In genomic region chr5:93078082-93079038, GRCh38 we compare ENCODE assay signal across 1 cellular context.
TF ChIP-seq lines count a peak whose summit lies in the region.

No MANE protein-coding gene starts in this region.

TF ChIP-seq in IMR-90, 13 proteins besides CTCF, POLR2A, EP300 and RAD21 (continued from another document):
- TF ChIP-seq MXI1 (IDR thresholded peaks at IDR 0.05; ENCODE audit: borderline replicate concordance, low read depth, low read length) (0 out of 2 replicates have a peak, but pooled peaks have one; percentile 46), NFE2L2 (IDR thresholded peaks at IDR 0.05; ENCODE audit: low read depth, low read length) (no peak), CEBPB (IDR thresholded peaks at IDR 0.05; ENCODE audit: low read depth, low read length) (0 out of 2 replicates have a peak, but pooled peaks have one; percentile 15), CHD1 (IDR thresholded peaks at IDR 0.05; ENCODE audit: low read depth, low read length) (no peak), BHLHE40 (IDR thresholded peaks at IDR 0.05; ENCODE audit: low read depth, low read length) (peak; percentile 61; the same call in 1 of the 2 replicates), FOS (IDR thresholded peaks at IDR 0.05; ENCODE audit: low read depth, low read length) (no peak), MAZ (IDR thresholded peaks at IDR 0.05; ENCODE audit: borderline replicate concordance, low read depth, low read length) (no peak), RFX5 (IDR thresholded peaks at IDR 0.05; ENCODE audit: low read depth, low read length) (no peak)
